Comparison of ENCODE assay signal across 8 cellular contexts in the genomic region with DNA sequence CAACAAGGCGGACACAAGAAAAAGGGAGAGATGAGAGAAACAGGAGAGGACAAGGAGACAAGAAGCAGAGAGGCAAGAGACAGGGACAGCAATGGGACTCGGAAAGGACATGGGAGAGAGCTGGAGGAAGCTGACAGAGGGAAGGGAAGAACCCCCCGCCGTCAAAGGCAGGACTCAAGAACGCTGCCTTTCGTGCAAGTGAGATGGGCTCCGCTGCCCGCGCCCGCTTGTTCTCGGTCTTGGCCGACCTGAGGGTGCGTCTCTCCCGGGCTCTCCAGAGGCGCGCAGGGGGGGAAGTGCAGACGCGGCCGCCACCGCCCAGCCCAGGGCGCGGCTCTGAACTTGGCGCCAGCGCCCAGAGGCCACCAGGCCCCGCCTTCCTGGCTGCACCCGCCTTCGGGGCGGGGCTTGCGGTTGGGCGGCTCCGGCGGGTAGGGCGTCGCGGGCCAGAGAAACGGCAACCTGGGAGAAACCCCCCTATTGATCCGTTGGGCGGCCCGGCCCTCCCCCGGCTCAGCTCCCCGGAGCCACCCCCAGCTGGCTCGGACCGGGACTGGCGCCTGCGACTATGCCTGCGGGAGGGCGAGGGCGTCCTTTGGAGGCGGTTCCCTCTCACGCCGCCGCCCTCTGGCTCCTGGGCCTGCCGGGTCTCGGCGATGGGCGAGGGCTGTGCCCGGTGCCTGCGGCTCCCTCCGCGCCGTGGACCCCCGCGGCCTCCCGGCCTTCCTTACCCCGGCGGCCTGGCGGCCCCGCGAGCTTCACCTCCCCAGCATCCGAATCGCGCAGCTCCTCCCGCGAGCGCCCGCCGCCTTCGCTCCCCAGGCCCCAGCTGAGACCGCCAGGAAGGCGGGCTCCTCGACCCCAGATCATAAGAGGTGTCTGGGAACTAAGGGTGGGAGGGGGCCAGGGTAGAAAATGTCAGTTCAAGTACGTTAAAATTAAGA. TPM values are rescaled to one million over a fixed set of nuclear protein-coding genes. Genes with fewer than 3 reads are reported as not detected.
DNase-seq lines count a peak whose midpoint lies in the region; ATAC-seq, FAIRE-seq and TF ChIP-seq lines count a peak whose summit lies in the region.

No MANE protein-coding gene starts in this region.

- H3K36me3 ChIP-seq in iPS DF 6.9 (ENCODE audit: control insufficient read depth, insufficient read depth, low read length): no peaks in the 10 kb centered on the region
- no peaks in the 10 kb centered on the region for H3K36me3 ChIP-seq in gastrocnemius medialis

- FAIRE-seq in GM12891 (lab: Jason Lieb, UNC): no peak

- H3K4me1 ChIP-seq in iPS DF 6.9 (ENCODE audit: control insufficient read depth, insufficient read depth, low read length) (no peaks in the 10 kb centered on the region), gastrocnemius medialis (peaks cover 3 to 4% of the 10 kb centered on the region in 2 donors)

- in situ Hi-C loops in astrocyte of the spinal cord (cut with HindIII; ENCODE audit: low sequenced_read_pairs): no loop called here
- in situ Hi-C loops in gastrocnemius medialis (cut with MboI; ENCODE audit: low sequenced_read_pairs in 4 of 4): loop anchor here in 3 of 4 donors (5.0 to 25.0 kb wide), 3 partner anchors 1098 to 1103 kb away; a partner anchor contains a TSS

- no peak for TF ChIP-seq POLR2A in GM12891 (IDR thresholded peaks at IDR 0.05; ENCODE audit: low read depth, low read length)
- TF ChIP-seq POLR2A in NB4 (IDR thresholded peaks at IDR 0.05; ENCODE audit: extremely low read depth, insufficient read length): no peak
- peak; percentile 21 to 32 for TF ChIP-seq POLR2A in gastrocnemius medialis (IDR thresholded peaks at IDR 0.05)

- DNase-seq in GM12891 (ENCODE audit: insufficient read length, low spot score): peak; percentile 77
- DNase-seq in NB4 (ENCODE audit: low read depth): peak; percentile 98
- DNase-seq in T-helper 9 cell: peak; percentile 66
- peak; percentile 52 for DNase-seq in astrocyte of the spinal cord (ENCODE audit: low read depth, low spot score)
- peak; percentile 35 for DNase-seq in iPS DF 6.9 (ENCODE audit: low read depth, low spot score)
- DNase-seq in gastrocnemius medialis: peak; percentile 52 to 62
- no peak for DNase-seq in COR-L47 (lab: John Stamatoyannopoulos, UW)

- ATAC-seq in HG02610 (IDR thresholded peaks at IDR 0.05; ENCODE audit: unreplicated experiment) (peak; percentile 95), gastrocnemius medialis (peak; percentile 91 to 92)

- intact Hi-C loops in gastrocnemius medialis (cut with DNase I; ENCODE audit: low total_unique reads): loop anchor here (5.0 kb wide), 1 partner anchor 252 kb away; a partner anchor contains a TSS

- H3K27ac ChIP-seq in iPS DF 6.9 (ENCODE audit: low read length) (no peak overlapping the region), gastrocnemius medialis (peak overlapping the region; percentile 34 to 69 (median 64))

- no peak for TF ChIP-seq CTCF in NB4 (IDR thresholded peaks at IDR 0.05; ENCODE audit: low read depth, low read length)
- TF ChIP-seq CTCF in astrocyte of the spinal cord (IDR thresholded peaks at IDR 0.05; ENCODE audit: low read depth, low read length): no peak
- TF ChIP-seq CTCF in gastrocnemius medialis (IDR thresholded peaks at IDR 0.05 in 4 of 5, conservative IDR thresholded peaks at IDR 0.05 in 1 of 5): no peak

- H3K9me3 ChIP-seq in iPS DF 6.9 (ENCODE audit: control insufficient read depth, insufficient read depth, low read length): no peaks in the 10 kb centered on the region
- H3K9me3 ChIP-seq in gastrocnemius medialis: no peaks in the 10 kb centered on the region

- H3K4me3 ChIP-seq in NB4 (ENCODE audit: low read depth, low read length): peak overlapping the region; percentile 54
- peak overlapping the region; percentile 51 for H3K4me3 ChIP-seq in astrocyte of the spinal cord (ENCODE audit: low read depth, low read length)
- H3K4me3 ChIP-seq in iPS DF 6.9 (ENCODE audit: low read length): peak overlapping the region; percentile 77; the same call in 1 of the 2 replicates
- peak overlapping the region; percentile 61 to 94 (median 86) for H3K4me3 ChIP-seq in gastrocnemius medialis

- H3K27me3 ChIP-seq in iPS DF 6.9 (ENCODE audit: control insufficient read depth, insufficient read depth, low read length) (peaks cover 5% of the 10 kb centered on the region; the same call in 1 of the 2 replicates), gastrocnemius medialis (no peaks in the 10 kb centered on the region)

- no CpG with 5 or more reads among the region's 82 CpGs for WGBS in iPS DF 6.9 (ENCODE audit: insufficient coverage, insufficient read length)

TF ChIP-seq in GM12891, 5 proteins besides CTCF, POLR2A, EP300 and RAD21:
- TF ChIP-seq POLR2AphosphoS5 (IDR thresholded peaks at IDR 0.05; ENCODE audit: low read depth, low read length): no peak
- TF ChIP-seq PAX5 (IDR thresholded peaks at IDR 0.05; ENCODE audit: insufficient read depth, low read length, severe bottlenecking): no peak
- TF ChIP-seq SPI1 (IDR thresholded peaks at IDR 0.05; ENCODE audit: low read depth, low read length): peak; percentile 40; the same call in 1 of the 2 replicates
- no peak for TF ChIP-seq TAF1 (IDR thresholded peaks at IDR 0.05; ENCODE audit: low read depth, low read length)
- TF ChIP-seq POU2F2 (IDR thresholded peaks at IDR 0.05; ENCODE audit: low read depth, low read length): no peak
TF ChIP-seq in GM12891: peak in this region for 1.

RNA-seq across cellular contexts. Expression of a gene that starts 2.2 kb away (rescaled TPM):
- not detected for polyA plus RNA-seq in GM12891 (2012; ENCODE audit: low read depth, missing spikeins)
- not detected for total RNA-seq in gastrocnemius medialis

Comparison
In these comparisons a context has a peak if more than half of its experiments do, and no peak if none do; other contexts are left out.
1. POLR2A ChIP-seq: peak in gastrocnemius medialis (2 of 2); none in GM12891 (single experiment) and NB4 (single experiment).
2. Peak in every context shown above with its lines, with median percentiles within 50 percentile points of each other: H3K4me3 ChIP-seq.